In genomic region chr17:30450125-30451027, GRCh38 we compare ENCODE assay signal across 1 cellular context.
A peak's percentile ranks its signal among the peaks of the same experiment; 100 is the strongest.
TF ChIP-seq lines count a peak whose summit lies in the region.

No MANE protein-coding gene starts in this region.

TF ChIP-seq in HepG2, 621 proteins besides CTCF, POLR2A, EP300 and RAD21 (continued from another document and continues in another):
- TF ChIP-seq ZBTB46 (CRISPR knock-in tag; IDR thresholded peaks at IDR 0.05; ENCODE audit: borderline replicate concordance) (no peak), MEIS2 (CRISPR knock-in tag; IDR thresholded peaks at IDR 0.05) (no peak), ZGPAT (CRISPR knock-in tag; IDR thresholded peaks at IDR 0.05) (peak; percentile 70), ZNF770 (CRISPR knock-in tag; IDR thresholded peaks at IDR 0.05) (peak; percentile 70), KLF9 (CRISPR knock-in tag; IDR thresholded peaks at IDR 0.05; ENCODE audit: low read depth) (0 out of 2 replicates have a peak, but pooled peaks have one; percentile 57), NFKB2 (CRISPR knock-in tag; IDR thresholded peaks at IDR 0.05; ENCODE audit: borderline replicate concordance) (no peak), DDIT3 (CRISPR knock-in tag; IDR thresholded peaks at IDR 0.05) (no peak), CBX1 (IDR thresholded peaks at IDR 0.05; ENCODE audit: low read depth) (no peak), ATF7-NPFF (CRISPR knock-in tag; IDR thresholded peaks at IDR 0.05; ENCODE audit: low read depth) (no peak), IKZF4 (CRISPR knock-in tag; IDR thresholded peaks at IDR 0.05; ENCODE audit: borderline replicate concordance, low read depth, not compliant biosample characterization) (no peak), FOSL2 (CRISPR knock-in tag; IDR thresholded peaks at IDR 0.05) (peak; percentile 84), ZNF296 (CRISPR knock-in tag; conservative IDR thresholded peaks at IDR 0.05) (no peak), ZNF20 (CRISPR knock-in tag; IDR thresholded peaks at IDR 0.05) (no peak), ZNF7 (CRISPR knock-in tag; IDR thresholded peaks at IDR 0.05) (no peak), ZNF337 (CRISPR knock-in tag; IDR thresholded peaks at IDR 0.05; ENCODE audit: borderline replicate concordance, low read depth) (no peak), ZNF253 (CRISPR knock-in tag; IDR thresholded peaks at IDR 0.05; ENCODE audit: borderline replicate concordance) (no peak), ZBTB3 (CRISPR knock-in tag; IDR thresholded peaks at IDR 0.05; ENCODE audit: borderline replicate concordance, low read depth) (peak; percentile 81; the same call in 1 of the 2 replicates), ZBTB43 (CRISPR knock-in tag; conservative IDR thresholded peaks at IDR 0.05) (peak; percentile 63; the same call in 1 of the 2 replicates), ZEB1 (IDR thresholded peaks at IDR 0.05; ENCODE audit: insufficient replicate concordance, low read depth) (peak; percentile 60), MTF2 (CRISPR knock-in tag; IDR thresholded peaks at IDR 0.05; ENCODE audit: borderline replicate concordance) (no peak), MAZ (IDR thresholded peaks at IDR 0.05; ENCODE audit: borderline replicate concordance, low read depth, low read length) (no peak), MAZ (CRISPR knock-in tag; IDR thresholded peaks at IDR 0.05; ENCODE audit: low read depth) (peak; percentile 42; the same call in 1 of the 2 replicates), RELA (CRISPR knock-in tag; IDR thresholded peaks at IDR 0.05) (no peak), RFXAP (CRISPR knock-in tag; IDR thresholded peaks at IDR 0.05; ENCODE audit: borderline replicate concordance) (no peak), ZNF841 (CRISPR knock-in tag; IDR thresholded peaks at IDR 0.05; ENCODE audit: borderline replicate concordance) (no peak), ZNF414 (CRISPR knock-in tag; IDR thresholded peaks at IDR 0.05) (0 out of 2 replicates have a peak, but pooled peaks have one; percentile 32), ZUFSP (CRISPR knock-in tag; IDR thresholded peaks at IDR 0.05; ENCODE audit: borderline replicate concordance) (no peak), HDAC2 (CRISPR knock-in tag; IDR thresholded peaks at IDR 0.05) (peak; percentile 94), IRX3 (CRISPR knock-in tag; IDR thresholded peaks at IDR 0.05; ENCODE audit: borderline replicate concordance, low read depth) (no peak), ZNF350 (CRISPR knock-in tag; IDR thresholded peaks at IDR 0.05; ENCODE audit: borderline replicate concordance, low read depth) (peak; percentile 56; the same call in 1 of the 2 replicates), RARA (CRISPR knock-in tag; IDR thresholded peaks at IDR 0.05) (peak; percentile 71; the same call in 1 of the 2 replicates), ZNF430 (CRISPR knock-in tag; IDR thresholded peaks at IDR 0.05) (no peak), ZNF780A (CRISPR knock-in tag; IDR thresholded peaks at IDR 0.05) (no peak), HOXA7 (CRISPR knock-in tag; IDR thresholded peaks at IDR 0.05) (no peak), ZNF136 (CRISPR knock-in tag; IDR thresholded peaks at IDR 0.05; ENCODE audit: low read depth) (no peak), ETV5 (CRISPR knock-in tag; IDR thresholded peaks at IDR 0.05; ENCODE audit: borderline replicate concordance) (no peak; the same call in 1 of the 2 replicates), ARID5B (CRISPR knock-in tag; IDR thresholded peaks at IDR 0.05) (peak; percentile 92), EED (CRISPR knock-in tag; IDR thresholded peaks at IDR 0.05) (no peak), TRAFD1 (CRISPR knock-in tag; IDR thresholded peaks at IDR 0.05; ENCODE audit: borderline replicate concordance) (no peak), CHD4 (IDR thresholded peaks at IDR 0.05; ENCODE audit: borderline replicate concordance, low read length) (peak; percentile 72; the same call in 1 of the 2 replicates), KLF13 (CRISPR knock-in tag; IDR thresholded peaks at IDR 0.05) (no peak), ZMYM2 (CRISPR knock-in tag; IDR thresholded peaks at IDR 0.05) (peak; percentile 85), CBFB (CRISPR knock-in tag; IDR thresholded peaks at IDR 0.05) (0 out of 2 replicates have a peak, but pooled peaks have one; percentile 21), E2F2 (CRISPR knock-in tag; IDR thresholded peaks at IDR 0.05; ENCODE audit: borderline replicate concordance) (no peak), ERF (CRISPR knock-in tag; IDR thresholded peaks at IDR 0.05) (peak; percentile 74), NCOR1 (IDR thresholded peaks at IDR 0.05; ENCODE audit: borderline replicate concordance, low read length) (peak; percentile 73), ZNF598 (CRISPR knock-in tag; IDR thresholded peaks at IDR 0.05; ENCODE audit: borderline replicate concordance) (no peak), PHF21A (CRISPR knock-in tag; IDR thresholded peaks at IDR 0.05) (peak; percentile 78), JUND (CRISPR knock-in tag; IDR thresholded peaks at IDR 0.05) (no peak)
